ENCODE assay signal across 24 cellular contexts in the genomic region with DNA sequence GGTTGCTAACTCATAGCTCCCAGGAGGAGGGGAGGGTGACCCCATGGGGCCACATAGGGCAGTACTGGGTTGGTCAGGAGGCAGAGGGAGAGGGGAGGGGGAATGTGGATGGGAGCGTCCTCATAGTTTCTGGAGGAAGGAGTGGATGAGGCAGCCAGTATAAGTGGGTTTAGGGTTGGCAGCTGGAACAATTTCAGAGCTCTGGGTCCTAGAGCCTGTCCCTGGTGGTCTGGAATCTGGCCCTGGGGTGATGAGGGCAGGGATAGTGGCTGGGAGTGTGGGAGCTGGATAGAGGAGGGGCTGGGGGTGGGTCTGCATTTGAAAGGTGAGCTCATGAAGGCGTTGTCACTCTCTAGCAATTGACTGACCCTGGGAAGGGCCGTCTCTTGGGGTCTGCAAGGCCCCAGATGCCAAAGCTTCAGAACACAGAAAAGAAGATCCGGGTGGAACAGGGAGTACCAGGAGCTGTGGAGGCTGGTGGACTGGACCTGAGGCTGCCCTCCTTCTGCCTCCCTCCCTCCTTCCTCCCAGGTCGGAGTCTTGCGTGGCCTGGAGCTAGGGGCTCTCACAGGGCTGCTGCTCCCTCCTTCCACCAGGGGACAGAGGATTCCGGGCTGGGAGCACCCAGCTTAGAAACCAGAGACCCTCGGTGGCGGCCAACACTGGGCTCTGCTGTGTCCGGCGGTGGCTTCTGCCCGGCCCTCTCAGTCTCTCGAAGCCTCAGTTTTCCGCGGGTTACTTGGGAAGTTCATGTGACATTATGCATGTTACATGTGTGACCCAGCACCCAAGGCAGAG. TPM values are rescaled to one million over a fixed set of nuclear protein-coding genes. Genes with fewer than 3 reads are reported as not detected.
DNase-seq lines count a peak whose midpoint lies in the region; ATAC-seq and TF ChIP-seq lines count a peak whose summit lies in the region.
"Had no signal": no experiment of that assay in that cellular context is flagged by ENCODE, and none has a peak within 500 bp of the region (broad histone marks: within the 10 kb centered on the region; RNA-seq: fewer than 3 reads in every experiment).

No MANE protein-coding gene starts in this region.

- no peak overlapping the region for H2BK120ac ChIP-seq in H9 (ENCODE audit: low read depth, low read length, poor library complexity, severe bottlenecking)

- H2BK20ac ChIP-seq in H9 (ENCODE audit: low read depth, low read length, poor library complexity, severe bottlenecking) = no peak overlapping the region

- H3K23ac ChIP-seq in H9 (ENCODE audit: insufficient read length, low read depth, low read length) = no peak overlapping the region

- H3K4me1 ChIP-seq in H9 (ENCODE audit: insufficient read depth, low read length) = no peaks in the 10 kb centered on the region
- H3K4me1 ChIP-seq: parathyroid adenoma had no signal

- H3K4me1 Mint-ChIP-seq in H9 = peaks cover 19 to 34% of the 10 kb centered on the region in 2 experiments
- H3K4me1 Mint-ChIP-seq in glutamatergic neuron (ENCODE audit: low read depth, unreplicated experiment) = peaks cover 14% of the 10 kb centered on the region
- H3K4me1 Mint-ChIP-seq in osteocyte (ENCODE audit: unreplicated experiment) = no peaks in the 10 kb centered on the region
- H3K4me1 Mint-ChIP-seq: IgD-negative memory B cell had no signal

- H3K27me3 ChIP-seq in H9 (ENCODE audit: insufficient read depth, low read length) = no peaks in the 10 kb centered on the region

- H3K4me2 ChIP-seq in H9 (ENCODE audit: insufficient read depth, insufficient read length, low read length) = no peak overlapping the region

- no peaks in the 10 kb centered on the region for H3K23me2 ChIP-seq in H9 (ENCODE audit: insufficient read length, low read depth, low read length, poor library complexity, severe bottlenecking)

- H3K56ac ChIP-seq in H9 (ENCODE audit: insufficient read length, low read depth, low read length) = no peak overlapping the region

- no peaks in the 10 kb centered on the region for H3K36me3 Mint-ChIP-seq in H9 (ENCODE audit: insufficient read depth in 1 of 3, low read depth in 3 of 3)
- H3K36me3 Mint-ChIP-seq in glutamatergic neuron (ENCODE audit: unreplicated experiment) = no peaks in the 10 kb centered on the region
- H3K36me3 Mint-ChIP-seq in osteocyte (ENCODE audit: unreplicated experiment) = no peaks in the 10 kb centered on the region
- H3K36me3 Mint-ChIP-seq: IgD-negative memory B cell had no signal

- H3K18ac ChIP-seq in H9 (ENCODE audit: insufficient read length, low read depth, low read length) = no peak overlapping the region

- H4K91ac ChIP-seq in H9 (ENCODE audit: insufficient read length, low read depth, low read length) = no peak overlapping the region

- H4K8ac ChIP-seq in H9 (replicated peaks; ENCODE audit: insufficient read length, low read depth, low read length) = no peak overlapping the region

- H3K27me3 Mint-ChIP-seq in H9 (ENCODE audit: low read depth) = peaks cover 14% of the 10 kb centered on the region
- peaks cover 3% of the 10 kb centered on the region for H3K27me3 Mint-ChIP-seq in glutamatergic neuron (ENCODE audit: unreplicated experiment)
- H3K27me3 Mint-ChIP-seq in osteocyte (ENCODE audit: unreplicated experiment) = peaks cover 25% of the 10 kb centered on the region

- H3K79me2 ChIP-seq in H9 (ENCODE audit: insufficient read depth, low read length) = no peaks in the 10 kb centered on the region
- H3K79me2 ChIP-seq: parathyroid adenoma had no signal

- no peak overlapping the region for H3K27ac ChIP-seq in H9 (ENCODE audit: insufficient read length, low read depth, low read length)
- H3K27ac ChIP-seq: esophagus squamous epithelium, parathyroid adenoma had no signal

- H3K14ac ChIP-seq in H9 (ENCODE audit: insufficient read depth, low read length) = no peak overlapping the region

- H2BK12ac ChIP-seq in H9 (ENCODE audit: insufficient read length, low read depth, low read length) = no peak overlapping the region

- no peak overlapping the region for H4K5ac ChIP-seq in H9 (ENCODE audit: insufficient read length, low read depth, low read length)

- TF ChIP-seq CTCF in H9 (conservative IDR thresholded peaks at IDR 0.05) (peak; percentile 34; the same call in 2 of the 3 replicates), glutamatergic neuron (IDR thresholded peaks at IDR 0.05; ENCODE audit: partially characterized antibody, unreplicated experiment) (no peak), osteocyte (IDR thresholded peaks at IDR 0.05) (no peak)

- H2BK5ac ChIP-seq in H9 (ENCODE audit: insufficient read length, low read length) = no peak overlapping the region

- H3K9me3 ChIP-seq in H9 (ENCODE audit: control insufficient read depth, low read depth, low read length) = no peaks in the 10 kb centered on the region
- H3K9me3 ChIP-seq: esophagus squamous epithelium had no signal

- no peaks in the 10 kb centered on the region for H3K79me1 ChIP-seq in H9 (ENCODE audit: insufficient read depth, low read depth, low read length, poor library complexity, severe bottlenecking)

- no peak overlapping the region for H2AK5ac ChIP-seq in H9 (ENCODE audit: insufficient read length, low read length)

- ATAC-seq in activated CD4-positive, CD25-positive, alpha-beta regulatory T cell treated with anti-CD3 and anti-CD28 coated beads, Interleukin-2, amount 50 U/mL, for 24 hours = no peak
- ATAC-seq in HG02678 (IDR thresholded peaks at IDR 0.05; ENCODE audit: unreplicated experiment) = no peak
- ATAC-seq: HCT116 had no signal

- H3K9ac ChIP-seq in H9 (ENCODE audit: extremely low read depth, insufficient read length, low read length) = no peak overlapping the region
- H3K9ac ChIP-seq: parathyroid adenoma had no signal

- no peaks in the 10 kb centered on the region for H4K20me1 ChIP-seq in H9 (ENCODE audit: control insufficient read depth, insufficient read depth, insufficient read length)

- no peak overlapping the region for H2AFZ ChIP-seq in H9 (ENCODE audit: low read length)
- H2AFZ ChIP-seq: parathyroid adenoma had no signal

- H3K9me3 Mint-ChIP-seq in H9 (no peaks in the 10 kb centered on the region), glutamatergic neuron (ENCODE audit: unreplicated experiment) (peaks cover 5% of the 10 kb centered on the region), osteocyte (ENCODE audit: unreplicated experiment) (no peaks in the 10 kb centered on the region)
- H3K9me3 Mint-ChIP-seq: activated naive CD4-positive, alpha-beta T cell treated with anti-CD3 and anti-CD28 coated beads for 36 hours had no signal

- DNase-seq in activated CD4-positive, CD25-positive, alpha-beta regulatory T cell treated with anti-CD3 and anti-CD28 coated beads, Interleukin-2, amount 50 U/mL, for 72 hours = peak; percentile 17
- DNase-seq in H9 (peak; percentile 57), glutamatergic neuron (no peak), osteocyte (ENCODE audit: extremely low spot score, unreplicated experiment) (peak; percentile 80), retina (no peak)
- no peak for DNase-seq in stimulated activated naive CD4-positive, alpha-beta T cell (lab: John Stamatoyannopoulos, UW)
- DNase-seq: activated CD4-positive, alpha-beta T cell treated with anti-CD3 and anti-CD28 coated beads for 4 hours; activated naive CD4-positive, alpha-beta T cell treated with anti-CD3 and anti-CD28 coated beads for 36 hours; activated T-cell treated with anti-CD3 and anti-CD28 coated beads for 4 hours; effector CD8-positive, alpha-beta T cell; esophagus squamous epithelium; GF-D8; MV-4-11; NCI-H187 treated with DMSO at 0.1 percent for 48 hours had no signal

- no peak overlapping the region for H2BK15ac ChIP-seq in H9 (ENCODE audit: low read depth, low read length)

- H3T11ph ChIP-seq in H9 (ENCODE audit: low read length) = no peak overlapping the region

- peak overlapping the region in 1 of 3 experiments; percentile 48; a peak in 1 of 7 replicates for H3K27ac Mint-ChIP-seq in H9
- H3K27ac Mint-ChIP-seq in glutamatergic neuron (ENCODE audit: unreplicated experiment) = peak overlapping the region; percentile 33
- H3K27ac Mint-ChIP-seq in osteocyte (ENCODE audit: unreplicated experiment) = no peak overlapping the region
- H3K27ac Mint-ChIP-seq: activated naive CD4-positive, alpha-beta T cell treated with anti-CD3 and anti-CD28 coated beads for 36 hours; IgD-negative memory B cell had no signal

- no CpG with 5 or more reads among the region's 15 CpGs for WGBS in H9 (ENCODE audit: extremely low coverage, insufficient read length, low lambda C conversion rate)

- no peak overlapping the region for H3K4ac ChIP-seq in H9 (ENCODE audit: low read depth, low read length)

- peak overlapping the region in 1 of 2 experiments; percentile 60; a peak in 1 of 5 replicates for H3K4me3 Mint-ChIP-seq in H9
- no peak overlapping the region for H3K4me3 Mint-ChIP-seq in glutamatergic neuron (ENCODE audit: unreplicated experiment)
- H3K4me3 Mint-ChIP-seq in osteocyte (ENCODE audit: unreplicated experiment) = no peak overlapping the region
- H3K4me3 Mint-ChIP-seq: activated naive CD4-positive, alpha-beta T cell treated with anti-CD3 and anti-CD28 coated beads for 36 hours had no signal

RNA-seq across cellular contexts. Expression of gene MRGPRG, which starts 5.5 kb away (rescaled TPM):
- not detected in 2 replicates for total RNA-seq in H9 (2021)
- not detected for total RNA-seq in glutamatergic neuron (ENCODE audit: unreplicated experiment)
- total RNA-seq in osteocyte = not detected in 2 replicates
- total RNA-seq: A172; activated naive CD4-positive, alpha-beta T cell treated with anti-CD3 and anti-CD28 coated beads for 36 hours; astrocyte; esophagus squamous epithelium; liver; RPMI7951; urinary bladder had no signal

RNA-seq across cellular contexts. Expression of gene MRGPRE, which starts 8.1 kb away (rescaled TPM):
- total RNA-seq in H9 (2021) (not detected in 2 replicates), glutamatergic neuron (ENCODE audit: unreplicated experiment) (1.0 TPM), osteocyte (not detected in 2 replicates)
- total RNA-seq: A172; activated naive CD4-positive, alpha-beta T cell treated with anti-CD3 and anti-CD28 coated beads for 36 hours; astrocyte; RPMI7951; urinary bladder had no signal

RNA-seq across cellular contexts. Expression of gene OSBPL5, which starts 59.0 kb away (rescaled TPM):
- total RNA-seq in H9 (2021) (11.1 and 16.1 TPM in 2 replicates), glutamatergic neuron (ENCODE audit: unreplicated experiment) (115 TPM), osteocyte (47.7 and 47.9 TPM in 2 replicates)

Comparison
In these comparisons a context has a peak if more than half of its experiments do, and no peak if none do; other contexts are left out.
1. DNase-seq: peak in activated CD4-positive, CD25-positive, alpha-beta regulatory T cell treated with anti-CD3 and anti-CD28 coated beads, Interleukin-2, amount 50 U/mL, for 72 hours (single experiment), H9 (single experiment) and osteocyte (single experiment); none in glutamatergic neuron (single experiment), retina (single experiment) and stimulated activated naive CD4-positive, alpha-beta T cell (0 of 6).